ENCODE assay signal across 1 cellular context in the genomic region with DNA sequence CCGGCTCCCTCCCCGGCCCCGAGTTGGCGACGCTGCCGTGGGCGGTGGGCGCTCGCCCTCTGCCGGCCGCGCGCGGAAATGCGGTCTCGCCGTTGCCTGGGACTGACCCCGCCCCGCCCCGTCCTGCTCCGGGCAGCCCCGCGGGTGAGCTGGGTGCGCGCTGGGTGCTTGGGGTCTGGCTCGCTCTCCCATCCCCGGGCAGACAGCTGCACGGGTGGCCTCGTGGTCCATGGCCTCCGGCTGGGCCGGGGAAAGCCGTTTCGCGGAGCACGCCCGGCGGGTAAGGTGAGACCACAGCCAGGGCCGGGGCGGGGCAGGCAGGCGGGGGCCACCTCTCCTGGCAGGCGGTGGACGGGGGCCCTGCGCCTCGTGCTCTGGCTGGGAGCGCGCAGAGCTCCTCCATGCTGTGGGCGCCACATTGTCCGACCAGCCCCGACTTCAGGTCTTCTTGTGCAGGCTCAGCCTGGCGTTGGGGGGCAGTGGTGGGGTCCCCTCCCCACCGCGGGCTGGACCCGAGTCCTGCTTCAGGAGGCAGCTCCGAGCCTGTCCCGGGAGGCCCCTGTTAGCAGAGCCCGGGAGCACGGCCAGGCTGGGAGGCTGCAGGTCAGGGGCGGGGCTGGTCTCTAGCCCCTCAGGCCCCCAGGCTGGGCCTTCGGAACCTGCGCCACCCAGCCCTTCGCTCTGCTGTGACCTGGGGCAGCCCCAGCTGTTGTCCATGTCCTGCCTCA.
TF ChIP-seq lines count a peak whose summit lies in the region.

No MANE protein-coding gene starts in this region.

TF ChIP-seq in GM23338, 12 proteins besides CTCF, POLR2A, EP300 and RAD21 (continued from another document):
- TF ChIP-seq, protein P1, sequence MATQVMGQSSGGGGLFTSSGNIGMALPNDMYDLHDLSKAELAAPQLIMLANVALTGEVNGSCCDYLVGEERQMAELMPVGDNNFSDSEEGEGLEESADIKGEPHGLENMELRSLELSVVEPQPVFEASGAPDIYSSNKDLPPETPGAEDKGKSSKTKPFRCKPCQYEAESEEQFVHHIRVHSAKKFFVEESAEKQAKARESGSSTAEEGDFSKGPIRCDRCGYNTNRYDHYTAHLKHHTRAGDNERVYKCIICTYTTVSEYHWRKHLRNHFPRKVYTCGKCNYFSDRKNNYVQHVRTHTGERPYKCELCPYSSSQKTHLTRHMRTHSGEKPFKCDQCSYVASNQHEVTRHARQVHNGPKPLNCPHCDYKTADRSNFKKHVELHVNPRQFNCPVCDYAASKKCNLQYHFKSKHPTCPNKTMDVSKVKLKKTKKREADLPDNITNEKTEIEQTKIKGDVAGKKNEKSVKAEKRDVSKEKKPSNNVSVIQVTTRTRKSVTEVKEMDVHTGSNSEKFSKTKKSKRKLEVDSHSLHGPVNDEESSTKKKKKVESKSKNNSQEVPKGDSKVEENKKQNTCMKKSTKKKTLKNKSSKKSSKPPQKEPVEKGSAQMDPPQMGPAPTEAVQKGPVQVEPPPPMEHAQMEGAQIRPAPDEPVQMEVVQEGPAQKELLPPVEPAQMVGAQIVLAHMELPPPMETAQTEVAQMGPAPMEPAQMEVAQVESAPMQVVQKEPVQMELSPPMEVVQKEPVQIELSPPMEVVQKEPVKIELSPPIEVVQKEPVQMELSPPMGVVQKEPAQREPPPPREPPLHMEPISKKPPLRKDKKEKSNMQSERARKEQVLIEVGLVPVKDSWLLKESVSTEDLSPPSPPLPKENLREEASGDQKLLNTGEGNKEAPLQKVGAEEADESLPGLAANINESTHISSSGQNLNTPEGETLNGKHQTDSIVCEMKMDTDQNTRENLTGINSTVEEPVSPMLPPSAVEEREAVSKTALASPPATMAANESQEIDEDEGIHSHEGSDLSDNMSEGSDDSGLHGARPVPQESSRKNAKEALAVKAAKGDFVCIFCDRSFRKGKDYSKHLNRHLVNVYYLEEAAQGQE (IDR thresholded peaks at IDR 0.05; ENCODE audit: unreplicated experiment) = no peak
- no peak for TF ChIP-seq JUNB (IDR thresholded peaks at IDR 0.05; ENCODE audit: unreplicated experiment)
- TF ChIP-seq NANOG (IDR thresholded peaks at IDR 0.05; ENCODE audit: borderline replicate concordance) = no peak
